In genomic region chr22:17811119-17811518, GRCh38 we compare ENCODE assay signal across 23 cellular contexts.
"Had no signal": no experiment of that assay in that cellular context is flagged by ENCODE, and none has a peak within 500 bp of the region (broad histone marks: within the 10 kb centered on the region; RNA-seq: fewer than 3 reads in every experiment).

No MANE protein-coding gene starts in this region.

- H3K4me1 ChIP-seq: esophagus squamous epithelium, tibial nerve had no signal

- H3K9me3 Mint-ChIP-seq: activated naive CD4-positive, alpha-beta T cell treated with anti-CD3 and anti-CD28 coated beads, Interleukin-2, amount 10 ng/mL, durations not matched to agents 7 days and 5 days; activated naive CD8-positive, alpha-beta T cell treated with anti-CD3 and anti-CD28 coated beads, Interleukin-2, amount 10 ng/mL, durations not matched to agents 7 days and 5 days; dendritic cell treated with granulocyte-macrophage colony-stimulating factor and Interleukin-4, amounts not matched to agents 40 ng/mL and 50 ng/mL, for 4 days; naive thymus-derived CD8-positive, alpha-beta T cell had no signal

- ATAC-seq: activated CD4-positive, CD25-positive, alpha-beta regulatory T cell treated with anti-CD3 and anti-CD28 coated beads, Interleukin-2, amount 50 U/mL, for 24 hours; naive thymus-derived CD8-positive, alpha-beta T cell had no signal

- H3K4me3 ChIP-seq: esophagus squamous epithelium, SK-N-MC, tibial nerve had no signal

- H3K27ac Mint-ChIP-seq: activated naive CD4-positive, alpha-beta T cell treated with anti-CD3 and anti-CD28 coated beads, Interleukin-2, amount 10 ng/mL, durations not matched to agents 7 days and 5 days; activated naive CD8-positive, alpha-beta T cell treated with anti-CD3 and anti-CD28 coated beads, Interleukin-2, amount 10 ng/mL, durations not matched to agents 7 days and 5 days; dendritic cell treated with granulocyte-macrophage colony-stimulating factor and Interleukin-4, amounts not matched to agents 40 ng/mL and 50 ng/mL, for 4 days had no signal

- H3K4me1 Mint-ChIP-seq: activated naive CD4-positive, alpha-beta T cell treated with anti-CD3 and anti-CD28 coated beads, Interleukin-2, amount 10 ng/mL, durations not matched to agents 7 days and 5 days; activated naive CD8-positive, alpha-beta T cell treated with anti-CD3 and anti-CD28 coated beads, Interleukin-2, amount 10 ng/mL, durations not matched to agents 7 days and 5 days had no signal

- H3K36me3 Mint-ChIP-seq: activated naive CD4-positive, alpha-beta T cell treated with anti-CD3 and anti-CD28 coated beads, Interleukin-2, amount 10 ng/mL, durations not matched to agents 7 days and 5 days had no signal

- H3K27ac ChIP-seq: epithelial cell of prostate, esophagus squamous epithelium, SK-N-MC, tibial nerve, WERI-Rb-1 had no signal

- H3K9me3 ChIP-seq: esophagus squamous epithelium, tibial nerve had no signal

- H3K27me3 ChIP-seq: esophagus squamous epithelium, tibial nerve had no signal

- DNase-seq: activated CD4-positive, alpha-beta T cell treated with anti-CD3 and anti-CD28 coated beads for 48 hours; activated CD4-positive, alpha-beta T cell treated with anti-CD3 and anti-CD28 coated beads, Interleukin-2, amount 50 U/mL, for 48 hours; activated CD8-positive, alpha-beta memory T cell treated with anti-CD3 and anti-CD28 coated beads for 24 hours; activated gamma-delta T cell; activated naive CD4-positive, alpha-beta T cell treated with anti-CD3 and anti-CD28 coated beads, Interleukin-2, amount 10 ng/mL, durations not matched to agents 7 days and 5 days; activated naive CD8-positive, alpha-beta T cell treated with anti-CD3 and anti-CD28 coated beads, Interleukin-2, amount 10 ng/mL, durations not matched to agents 7 days and 5 days; activated T-cell treated with anti-CD3 and anti-CD28 coated beads, Interleukin-2, amount 50 U/mL, for 1 hour; central memory CD4-positive, alpha-beta T cell; esophagus squamous epithelium; foreskin melanocyte; mammary epithelial cell; naive thymus-derived CD8-positive, alpha-beta T cell; posterior cingulate gyrus; stimulated activated CD4-positive, alpha-beta T cell treated with anti-CD3 and anti-CD28 coated beads, Interleukin-15, amount 100 ng/mL, for 24 hours; stimulated activated CD4-positive, alpha-beta T cell treated with anti-CD3 and anti-CD28 coated beads, Interleukin-2, amount 100 ng/mL, for 24 hours; stimulated activated naive CD4-positive, alpha-beta T cell treated with Interleukin-2 at 50 U/mL for 16 hours; T1000; WERI-Rb-1 had no signal

- H3K4me3 Mint-ChIP-seq: activated naive CD4-positive, alpha-beta T cell treated with anti-CD3 and anti-CD28 coated beads, Interleukin-2, amount 10 ng/mL, durations not matched to agents 7 days and 5 days; activated naive CD8-positive, alpha-beta T cell treated with anti-CD3 and anti-CD28 coated beads, Interleukin-2, amount 10 ng/mL, durations not matched to agents 7 days and 5 days; dendritic cell treated with granulocyte-macrophage colony-stimulating factor and Interleukin-4, amounts not matched to agents 40 ng/mL and 50 ng/mL, for 4 days; naive thymus-derived CD8-positive, alpha-beta T cell had no signal

- H3K27me3 Mint-ChIP-seq: activated naive CD4-positive, alpha-beta T cell treated with anti-CD3 and anti-CD28 coated beads, Interleukin-2, amount 10 ng/mL, durations not matched to agents 7 days and 5 days; activated naive CD8-positive, alpha-beta T cell treated with anti-CD3 and anti-CD28 coated beads, Interleukin-2, amount 10 ng/mL, durations not matched to agents 7 days and 5 days; dendritic cell treated with granulocyte-macrophage colony-stimulating factor and Interleukin-4, amounts not matched to agents 40 ng/mL and 50 ng/mL, for 4 days; naive thymus-derived CD8-positive, alpha-beta T cell had no signal
